In the genomic region with DNA sequence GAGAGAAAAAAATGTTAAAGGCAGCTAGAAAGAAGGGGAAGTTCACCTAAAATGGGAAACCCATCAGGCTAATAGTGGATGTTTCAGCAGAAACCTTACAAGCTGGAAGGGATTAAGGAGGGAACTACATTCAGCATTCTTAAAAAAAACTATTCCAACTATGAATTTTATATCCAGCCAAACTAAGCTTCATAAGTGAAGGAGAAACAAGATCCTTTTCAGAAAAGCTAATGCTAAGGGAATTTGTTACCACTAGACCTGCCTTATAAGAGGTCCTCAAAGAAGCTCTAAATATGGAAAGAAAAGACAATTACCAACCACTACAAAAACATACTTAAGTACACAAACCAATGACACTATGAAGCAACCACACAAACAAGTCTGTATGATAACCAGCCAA, we compare ENCODE assay signal across 9 cellular contexts. TPM values are rescaled to one million over a fixed set of nuclear protein-coding genes. Genes with fewer than 3 reads are reported as not detected.
"Had no signal": no experiment of that assay in that cellular context is flagged by ENCODE, and none has a peak within 500 bp of the region (broad histone marks: within the 10 kb centered on the region; RNA-seq: fewer than 3 reads in every experiment).

No MANE protein-coding gene starts in this region.

- H3K27me3 Mint-ChIP-seq: IgD-negative memory B cell had no signal

- H3K27ac Mint-ChIP-seq: IgD-negative memory B cell had no signal

- H3K36me3 Mint-ChIP-seq: IgD-negative memory B cell had no signal

- H3K4me3 ChIP-seq: K562 had no signal

- DNase-seq: IMR-90, KBM-7, KG1 had no signal

- H3K4me3 Mint-ChIP-seq: IgD-negative memory B cell had no signal

- H3K4me1 Mint-ChIP-seq: IgD-negative memory B cell had no signal

- H3K27ac ChIP-seq: HL-60, KMS-11 had no signal

RNA-seq across cellular contexts. Expression of gene SLC35F1, which starts 59.2 kb away (rescaled TPM):
- total RNA-seq: HepG2, HT-29, IMR-90, K562 had no signal
- polyA plus RNA-seq: IgD-negative memory B cell, IMR-90 had no signal
